In genomic region chr19:47819841-47820244, GRCh38 we compare ENCODE assay signal across 1 cellular context.
TF ChIP-seq lines count a peak whose summit lies in the region.

No MANE protein-coding gene starts in this region.

TF ChIP-seq in GM12878, 131 proteins besides CTCF, POLR2A, EP300 and RAD21:
- TF ChIP-seq SPI1 (IDR thresholded peaks at IDR 0.05; ENCODE audit: borderline replicate concordance, insufficient read depth, low read depth, low read length) (peak; percentile 68; the same call in 1 of the 2 replicates), IKZF2 (IDR thresholded peaks at IDR 0.05) (peak in 1 of 2 experiments; percentile 22; a peak in 2 of 4 replicates), HDGF (IDR thresholded peaks at IDR 0.05) (no peak)
TF ChIP-seq in GM12878: peak in this region for 2.
